Comparison of ENCODE assay signal across 17 cellular contexts in genomic region chr1:42340898-42341297, GRCh38. TPM values are rescaled to one million over a fixed set of nuclear protein-coding genes. Genes with fewer than 3 reads are reported as not detected.
DNase-seq lines count a peak whose midpoint lies in the region; ATAC-seq, FAIRE-seq and TF ChIP-seq lines count a peak whose summit lies in the region.
"Had no signal": no experiment of that assay in that cellular context is flagged by ENCODE, and none has a peak within 500 bp of the region (broad histone marks: within the 10 kb centered on the region; RNA-seq: fewer than 3 reads in every experiment).

No MANE protein-coding gene starts in this region.

- DNase-seq in DMS53 (lab: John Stamatoyannopoulos, UW) (peak; percentile 88), NCI-H146 treated with DMSO at 0.1 percent for 48 hours (lab: John Stamatoyannopoulos, UW; ENCODE audit: unreplicated experiment) (peak; percentile 67), NCI-H82 (lab: John Stamatoyannopoulos, UW) (peak; percentile 93), cerebellar cortex (ENCODE audit: low spot score) (no peak), suprapubic skin (ENCODE audit: low spot score in 2 of 2) (no peak), upper lobe of left lung (no peak)
- DNase-seq: AML-193, EL, hippocampal formation, left cardiac atrium had no signal

- H3K27me3 ChIP-seq in suprapubic skin (no peaks in the 10 kb centered on the region), upper lobe of left lung (no peaks in the 10 kb centered on the region)
- H3K27me3 ChIP-seq: right atrium auricular region had no signal

- H3K36me3 ChIP-seq in suprapubic skin (no peaks in the 10 kb centered on the region), upper lobe of left lung (no peaks in the 10 kb centered on the region)
- H3K36me3 ChIP-seq: right atrium auricular region had no signal

- TF ChIP-seq CTCF in suprapubic skin (IDR thresholded peaks at IDR 0.05) (no peak), upper lobe of left lung (IDR thresholded peaks at IDR 0.05) (no peak)

- no peak for ATAC-seq in HG03159 (IDR thresholded peaks at IDR 0.05; ENCODE audit: unreplicated experiment)
- ATAC-seq in upper lobe of left lung (ENCODE audit: low FRiP score in 2 of 2): no peak
- ATAC-seq: left cardiac atrium had no signal

- TF ChIP-seq EP300 in suprapubic skin (IDR thresholded peaks at IDR 0.05) (no peak), upper lobe of left lung (IDR thresholded peaks at IDR 0.05) (no peak)

- H3K9me3 ChIP-seq in suprapubic skin: no peaks in the 10 kb centered on the region
- H3K9me3 ChIP-seq in upper lobe of left lung: no peaks in the 10 kb centered on the region
- H3K9me3 ChIP-seq: right atrium auricular region had no signal

- no peak overlapping the region for H3K4me3 ChIP-seq in suprapubic skin
- no peak overlapping the region for H3K4me3 ChIP-seq in upper lobe of left lung
- H3K4me3 ChIP-seq: right atrium auricular region had no signal

- H3K4me1 ChIP-seq in suprapubic skin (peaks cover 6% of the 10 kb centered on the region), upper lobe of left lung (peaks cover 0 to 8% (median 6%) of the 10 kb centered on the region in 4 donors)

- peak; percentile 38 for FAIRE-seq in islet of Langerhans (lab: Jason Lieb, UNC)
- FAIRE-seq: colon, GM12892 had no signal

- WGBS in suprapubic skin: 100% methylated on average over 1 of the region's 1 CpG
- 90 to 100% methylated on average over 1 of the region's 1 CpG for WGBS in upper lobe of left lung, 2 donors

- no peak for TF ChIP-seq POLR2A in suprapubic skin (IDR thresholded peaks at IDR 0.05)
- TF ChIP-seq POLR2A in upper lobe of left lung (IDR thresholded peaks at IDR 0.05): no peak

- H3K27ac ChIP-seq in suprapubic skin (no peak overlapping the region), upper lobe of left lung (peak overlapping the region in 2 of 4 donors; percentile 2 to 4)
- H3K27ac ChIP-seq: right atrium auricular region had no signal

RNA-seq across cellular contexts. Expression of gene FOXJ3, which starts 5.9 kb away (rescaled TPM):
- 10 to 100 TPM; 37.0 to 71.0 (median 41.1) TPM for total RNA-seq in suprapubic skin
- 10 to 100 TPM; 21.6 to 81.4 (median 39.3) TPM for total RNA-seq in upper lobe of left lung

RNA-seq across cellular contexts. Expression of gene RIMKLA, which starts 39.7 kb away (rescaled TPM):
- total RNA-seq in suprapubic skin (under 1 TPM; 0.11 to 0.93 (median 0.54) TPM), upper lobe of left lung (10 to 100 TPM in 3 of 6 donors, 1 to 10 TPM in 3; 5.2 to 16.6 (median 9.3) TPM)
- total RNA-seq: myocyte, OCI-LY7 had no signal

Comparison
In these comparisons a context has a peak if more than half of its experiments do, and no peak if none do; other contexts are left out.
1. DNase-seq: peak in DMS53 (single experiment), NCI-H146 treated with DMSO at 0.1 percent for 48 hours (single experiment) and NCI-H82 (single experiment); none in cerebellar cortex (single experiment), suprapubic skin (0 of 2) and upper lobe of left lung (0 of 2).